ENCODE assay signal across 36 cellular contexts in the genomic region with DNA sequence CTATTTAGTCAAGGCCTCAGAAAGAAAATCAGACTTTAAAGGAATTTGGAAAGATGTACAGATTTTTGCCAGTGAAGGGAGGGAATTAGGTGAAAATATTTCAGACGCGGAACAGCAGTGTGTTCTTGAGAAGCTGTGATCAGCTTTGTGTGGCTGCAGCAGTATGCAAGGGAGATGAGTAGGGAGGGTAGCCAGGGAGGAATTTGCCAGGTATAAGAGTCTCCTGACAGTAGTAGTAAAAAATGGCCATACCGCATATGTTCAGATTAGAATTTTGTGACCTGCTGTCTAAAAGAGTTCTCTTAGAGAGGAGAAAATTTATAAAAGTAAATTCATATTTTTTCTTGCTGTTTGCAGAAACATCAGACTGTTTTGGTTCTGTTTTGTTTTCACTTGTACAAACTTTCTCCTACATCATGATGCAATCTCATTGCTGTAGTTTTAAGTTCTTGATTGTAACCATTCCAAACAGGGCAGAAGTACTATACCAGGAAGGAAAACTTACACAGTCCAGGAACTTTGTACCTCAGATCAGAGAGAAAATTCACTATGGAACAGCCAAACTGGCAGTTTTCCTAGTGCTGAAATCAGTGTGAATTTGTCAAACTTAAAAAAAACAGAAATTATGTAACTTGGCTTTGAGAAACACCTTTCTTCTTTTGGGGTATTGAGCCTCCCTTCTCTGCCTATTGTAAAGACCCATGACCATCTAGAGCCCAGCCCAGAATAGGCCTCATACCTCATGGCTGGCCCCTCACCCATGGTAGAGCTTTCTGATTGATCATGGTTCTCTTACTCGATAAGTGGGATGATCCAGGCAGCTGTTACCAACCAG.
DNase-seq lines count a peak whose midpoint lies in the region; ATAC-seq, FAIRE-seq and TF ChIP-seq lines count a peak whose summit lies in the region.
"Had no signal": no experiment of that assay in that cellular context is flagged by ENCODE, and none has a peak within 500 bp of the region (broad histone marks: within the 10 kb centered on the region; RNA-seq: fewer than 3 reads in every experiment).

No MANE protein-coding gene starts in this region.

- TF ChIP-seq CTCF in A549 (IDR thresholded peaks at IDR 0.05) (no peak), WTC11 (IDR thresholded peaks at IDR 0.05) (no peak), fibroblast of pulmonary artery (IDR thresholded peaks at IDR 0.05; ENCODE audit: low read length, missing control alignments) (no peak)

- H2AK5ac ChIP-seq in mesenchymal stem cell (ENCODE audit: low read length, severe bottlenecking) = no peak overlapping the region

- H2BK120ac ChIP-seq in mesenchymal stem cell (ENCODE audit: low read depth, low read length) = no peak overlapping the region

- ATAC-seq in A549 (no peak), WTC11 (no peak), GM21717 (IDR thresholded peaks at IDR 0.05; ENCODE audit: unreplicated experiment) (no peak)
- ATAC-seq: body of pancreas, foreskin keratinocyte, natural killer cell, psoas muscle had no signal

- no peak for TF ChIP-seq RAD21 in A549 (conservative IDR thresholded peaks at IDR 0.05 in 1 of 2, IDR thresholded peaks at IDR 0.05 in 1 of 2)

- no peak overlapping the region for H2BK15ac ChIP-seq in mesenchymal stem cell (ENCODE audit: low read depth, poor library complexity, severe bottlenecking)

- no peak overlapping the region for H2BK12ac ChIP-seq in mesenchymal stem cell (ENCODE audit: low read length in 2 of 2)

- TF ChIP-seq EP300 in A549 (IDR thresholded peaks at IDR 0.05) = no peak

- no peak overlapping the region for H2BK5ac ChIP-seq in mesenchymal stem cell (ENCODE audit: low read depth, low read length, poor library complexity, severe bottlenecking)

- H3K4me3 ChIP-seq in A549 = no peak overlapping the region
- no peak overlapping the region for H3K4me3 ChIP-seq in fibroblast of pulmonary artery (replicated peaks; ENCODE audit: low read depth, low read length)
- H3K4me3 ChIP-seq in mesenchymal stem cell (ENCODE audit: insufficient read depth in 1 of 2, low read depth in 1 of 2, low read length in 2 of 2) = no peak overlapping the region
- H3K4me3 ChIP-seq: adrenal gland, body of pancreas, psoas muscle, transverse colon had no signal

- peaks cover 27% of the 10 kb centered on the region for H3K4me1 ChIP-seq in A549
- no peaks in the 10 kb centered on the region for H3K4me1 ChIP-seq in mesenchymal stem cell (ENCODE audit: control insufficient read depth, insufficient read depth, low read depth, low read length)
- H3K4me1 ChIP-seq: adrenal gland, body of pancreas, psoas muscle, transverse colon had no signal

- POLR2A ChIA-PET in A549 (lab: Yijun Ruan, JAX) = no interaction called here
- POLR2A ChIA-PET in WTC11 (lab: Charles Lee) = no interaction called here

- FAIRE-seq in A549 (lab: Jason Lieb, UNC) = no peak
- FAIRE-seq: H1, RCC 7860 had no signal

- CTCF ChIA-PET in A549 (lab: Yijun Ruan, JAX) (interaction anchor here (0.7 to 1.3 kb wide), 3 partner anchors 9 to 36 kb away, joined by 3 to 5 read pairs (median 3); no protein-coding TSS in a partner anchor), WTC11 (lab: Charles Lee) (no interaction called here)

- TF ChIP-seq POLR2A in A549 (IDR thresholded peaks at IDR 0.05; ENCODE audit: low read length) = no peak

- peak overlapping the region in 1 of 2 experiments; percentile 11 for H3K18ac ChIP-seq in mesenchymal stem cell (ENCODE audit: low read depth in 1 of 2, low read length in 2 of 2)

- no peaks in the 10 kb centered on the region for H3K36me3 ChIP-seq in mesenchymal stem cell (ENCODE audit: control insufficient read depth in 1 of 2, insufficient read depth in 2 of 2, low read depth in 1 of 2, low read length in 2 of 2)
- H3K36me3 ChIP-seq: adrenal gland, transverse colon had no signal

- peak overlapping the region; percentile 14 for H3K9ac ChIP-seq in mesenchymal stem cell (ENCODE audit: low read length)

- no peak overlapping the region for H3K23ac ChIP-seq in mesenchymal stem cell (ENCODE audit: low read length in 2 of 2)

- WGBS in A549 (ENCODE audit: missing lambda C conversion rate) = 93% methylated on average over 4 of the region's 4 CpGs
- 99% methylated on average over 2 of the region's 4 CpGs for WGBS in mesenchymal stem cell

- H3K9me3 Mint-ChIP-seq in WTC11 = peaks cover 6% of the 10 kb centered on the region
- H3K9me3 Mint-ChIP-seq: activated naive CD4-positive, alpha-beta T cell treated with anti-CD3 and anti-CD28 coated beads for 36 hours; central memory CD8-positive, alpha-beta T cell; natural killer cell had no signal

- H3K27me3 Mint-ChIP-seq in WTC11 (ENCODE audit: low read depth) = no peaks in the 10 kb centered on the region
- H3K27me3 Mint-ChIP-seq: activated CD4-positive, alpha-beta memory T cell treated with anti-CD3 and anti-CD28 coated beads for 36 hours had no signal

- peak overlapping the region; percentile 20 to 67; a peak in 4 of 6 replicates for H3K27ac ChIP-seq in A549
- H3K27ac ChIP-seq in mesenchymal stem cell (ENCODE audit: low read length, poor library complexity, severe bottlenecking) = no peak overlapping the region
- H3K27ac ChIP-seq: 22Rv1, adrenal gland, body of pancreas, foreskin keratinocyte, psoas muscle, transverse colon had no signal

- H3K79me1 ChIP-seq in mesenchymal stem cell (replicated peaks; ENCODE audit: low read length, poor library complexity, severe bottlenecking) = no peaks in the 10 kb centered on the region

- no peak overlapping the region for H3K4me3 Mint-ChIP-seq in WTC11
- H3K4me3 Mint-ChIP-seq: activated CD4-positive, alpha-beta memory T cell treated with anti-CD3 and anti-CD28 coated beads for 36 hours; activated naive CD4-positive, alpha-beta T cell treated with anti-CD3 and anti-CD28 coated beads for 36 hours; activated T-helper 1 cell treated with anti-CD3 and anti-CD28 coated beads, Interleukin-12 subunit alpha, Interleukin-12 subunit beta, Interleukin-2, Interleukin-4 antibody, amounts not matched to agents 30 ng/mL and 10 ng/mL and 1 ng/mL, durations not matched to agents 14 hours and 24 hours and 36 hours; CD14-positive monocyte; central memory CD8-positive, alpha-beta T cell; natural killer cell had no signal

- no peak overlapping the region for H3K27ac Mint-ChIP-seq in WTC11
- H3K27ac Mint-ChIP-seq: activated CD4-positive, alpha-beta memory T cell treated with anti-CD3 and anti-CD28 coated beads for 36 hours; activated naive CD4-positive, alpha-beta T cell treated with anti-CD3 and anti-CD28 coated beads for 36 hours; activated T-helper 1 cell treated with anti-CD3 and anti-CD28 coated beads, Interleukin-12 subunit alpha, Interleukin-12 subunit beta, Interleukin-2, Interleukin-4 antibody, amounts not matched to agents 30 ng/mL and 10 ng/mL and 1 ng/mL, durations not matched to agents 14 hours and 24 hours and 36 hours; CD14-positive monocyte; natural killer cell had no signal

- no peak overlapping the region for H4K91ac ChIP-seq in mesenchymal stem cell (ENCODE audit: low read length)

- H3K4me2 ChIP-seq in A549 = peak overlapping the region; percentile 8; the same call in 1 of the 3 replicates
- no peak overlapping the region for H3K4me2 ChIP-seq in mesenchymal stem cell (ENCODE audit: low read length, poor library complexity, severe bottlenecking)

- H2AFZ ChIP-seq in mesenchymal stem cell (ENCODE audit: low read depth, low read length) = no peak overlapping the region

- H3K4ac ChIP-seq in mesenchymal stem cell (ENCODE audit: low read depth in 1 of 2, low read length in 2 of 2) = no peak overlapping the region

- H3K27me3 ChIP-seq in mesenchymal stem cell (ENCODE audit: control insufficient read depth in 1 of 2, insufficient read depth in 1 of 2, low read length in 2 of 2) = no peaks in the 10 kb centered on the region
- H3K27me3 ChIP-seq: adrenal gland, body of pancreas, foreskin keratinocyte, transverse colon had no signal

- DNase-seq in A549 (ENCODE audit: low read depth in 1 of 2, low spot score in 1 of 2) = no peak
- no peak for DNase-seq in WTC11 (ENCODE audit: low spot score)
- DNase-seq in fibroblast of pulmonary artery (ENCODE audit: low read depth) = peak; percentile 73
- no peak for DNase-seq in mesenchymal stem cell
- DNase-seq in D341Med (ENCODE audit: low spot score) = no peak
- DNase-seq in effector CD4-positive, alpha-beta T cell = no peak
- DNase-seq in HT-29 (ENCODE audit: low spot score) = no peak
- DNase-seq: activated CD4-positive, alpha-beta memory T cell treated with anti-CD3 and anti-CD28 coated beads for 36 hours; activated CD4-positive, CD25-positive, alpha-beta regulatory T cell treated with anti-CD3 and anti-CD28 coated beads, Interleukin-2, amount 50 U/mL, for 72 hours; activated naive CD4-positive, alpha-beta T cell treated with anti-CD3 and anti-CD28 coated beads for 36 hours; adrenal gland; body of pancreas; Caco-2; DMS79; foreskin keratinocyte; GDM1; head of caudate nucleus; islet precursor cell; MM.1S; natural killer cell; NCI-H2081; NCI-H2227 treated with DMSO at 0.1 percent for 48 hours; NCI-H526 treated with DMSO at 0.1 percent for 48 hours; nucleus accumbens; psoas muscle; SHP77 treated with DMSO at 0.1 percent for 48 hours; stimulated activated CD4-positive, alpha-beta T cell treated with anti-CD3 and anti-CD28 coated beads, Interleukin-4, amount 100 ng/mL, for 24 hours; T-helper 2 cell; transverse colon had no signal

- no peaks in the 10 kb centered on the region for H3K36me3 Mint-ChIP-seq in WTC11
- H3K36me3 Mint-ChIP-seq: activated CD4-positive, alpha-beta memory T cell treated with anti-CD3 and anti-CD28 coated beads for 36 hours; CD14-positive monocyte; natural killer cell had no signal

- no peak overlapping the region for H3K14ac ChIP-seq in mesenchymal stem cell (ENCODE audit: low read length in 2 of 2)

- H3K9me3 ChIP-seq in A549 (peaks cover 8% of the 10 kb centered on the region), mesenchymal stem cell (ENCODE audit: control insufficient read depth, low read length) (no peaks in the 10 kb centered on the region)
- H3K9me3 ChIP-seq: adrenal gland, body of pancreas, Caco-2, psoas muscle, transverse colon had no signal

- 0 out of 2 replicates have a peak, but pooled peaks cover 4% of the 10 kb centered on the region for H3K4me1 Mint-ChIP-seq in WTC11
- H3K4me1 Mint-ChIP-seq: central memory CD8-positive, alpha-beta T cell had no signal

- H4K8ac ChIP-seq in mesenchymal stem cell (ENCODE audit: low read length) = no peak overlapping the region

TF ChIP-seq in A549, 52 proteins besides CTCF, POLR2A, EP300 and RAD21:
- TF ChIP-seq CEBPB (IDR thresholded peaks at IDR 0.05) = peak; percentile 36; a peak in 2 of 4 replicates
- TF ChIP-seq ZNF302 (CRISPR knock-in tag; IDR thresholded peaks at IDR 0.05) = no peak

TF ChIP-seq in WTC11, 78 proteins besides CTCF, POLR2A, EP300 and RAD21 (continues in another document):
- peak; percentile 95 for TF ChIP-seq GABPB1 (CRISPR knock-in tag; IDR thresholded peaks at IDR 0.05)
